ENCODE assay signal across 1 cellular context in genomic region chr10:60417024-60417423, GRCh38.
A peak's percentile ranks its signal among the peaks of the same experiment; 100 is the strongest.
TF ChIP-seq lines count a peak whose summit lies in the region.

No MANE protein-coding gene starts in this region.

TF ChIP-seq in SK-N-SH, 30 proteins besides CTCF, POLR2A, EP300 and RAD21 (continued from another document):
- TF ChIP-seq TCF12 (IDR thresholded peaks at IDR 0.05) (peak; percentile 100), MXI1 (IDR thresholded peaks at IDR 0.05; ENCODE audit: low read depth, low read length) (no peak), TEAD4 (IDR thresholded peaks at IDR 0.05; ENCODE audit: borderline replicate concordance, insufficient read depth) (peak; percentile 77; the same call in 1 of the 2 replicates), SIN3A (IDR thresholded peaks at IDR 0.05; ENCODE audit: borderline replicate concordance, low read depth, low read length) (peak; percentile 12; the same call in 1 of the 2 replicates), SMC3 (IDR thresholded peaks at IDR 0.05; ENCODE audit: low read depth, low read length) (no peak), FOXM1 (IDR thresholded peaks at IDR 0.05; ENCODE audit: low read depth) (peak; percentile 69; the same call in 1 of the 2 replicates), NFIC (IDR thresholded peaks at IDR 0.05; ENCODE audit: borderline replicate concordance) (peak; percentile 82; the same call in 1 of the 2 replicates), IRF3 (IDR thresholded peaks at IDR 0.05; ENCODE audit: low read depth, low read length) (no peak), FOXJ3 (CRISPR knock-in tag; IDR thresholded peaks at IDR 0.05) (no peak), EZH2phosphoT487 (IDR thresholded peaks at IDR 0.05; ENCODE audit: borderline replicate concordance, low read depth) (no peak), ZBTB33 (IDR thresholded peaks at IDR 0.05; ENCODE audit: borderline replicate concordance, low read depth) (peak; percentile 46; the same call in 1 of the 2 replicates), CHD2 (IDR thresholded peaks at IDR 0.05; ENCODE audit: low read length, partially characterized antibody) (peak; percentile 35), RCOR1 (IDR thresholded peaks at IDR 0.05; ENCODE audit: low read length) (peak; percentile 56; the same call in 1 of the 2 replicates), PBX3 (IDR thresholded peaks at IDR 0.05) (peak; percentile 97), MEF2A (IDR thresholded peaks at IDR 0.05; ENCODE audit: borderline replicate concordance, low read depth) (peak; percentile 47; the same call in 1 of the 2 replicates), REST (IDR thresholded peaks at IDR 0.05; ENCODE audit: low read depth, low read length) (no peak), FOSL2 (IDR thresholded peaks at IDR 0.05; ENCODE audit: borderline replicate concordance, low read depth) (peak; percentile 84), POLR2AphosphoS5 (IDR thresholded peaks at IDR 0.05; ENCODE audit: low read depth, low read length) (peak; percentile 89), USF2 (IDR thresholded peaks at IDR 0.05; ENCODE audit: borderline replicate concordance, low read depth, low read length) (no peak), NRF1 (IDR thresholded peaks at IDR 0.05; ENCODE audit: low read depth, low read length) (no peak), YY1 (IDR thresholded peaks at IDR 0.05; ENCODE audit: low read depth) (no peak), JUND (IDR thresholded peaks at IDR 0.05) (peak; percentile 84), MAX (IDR thresholded peaks at IDR 0.05; ENCODE audit: low read depth) (no peak), RFX5 (IDR thresholded peaks at IDR 0.05; ENCODE audit: low read length) (no peak), TAF1 (IDR thresholded peaks at IDR 0.05; ENCODE audit: borderline replicate concordance, low read depth, low read length) (no peak), ELF1 (IDR thresholded peaks at IDR 0.05) (no peak), GATA2 (CRISPR knock-in tag; IDR thresholded peaks at IDR 0.05) (no peak)
